Comparison of ENCODE assay signal across 22 cellular contexts in the genomic region with DNA sequence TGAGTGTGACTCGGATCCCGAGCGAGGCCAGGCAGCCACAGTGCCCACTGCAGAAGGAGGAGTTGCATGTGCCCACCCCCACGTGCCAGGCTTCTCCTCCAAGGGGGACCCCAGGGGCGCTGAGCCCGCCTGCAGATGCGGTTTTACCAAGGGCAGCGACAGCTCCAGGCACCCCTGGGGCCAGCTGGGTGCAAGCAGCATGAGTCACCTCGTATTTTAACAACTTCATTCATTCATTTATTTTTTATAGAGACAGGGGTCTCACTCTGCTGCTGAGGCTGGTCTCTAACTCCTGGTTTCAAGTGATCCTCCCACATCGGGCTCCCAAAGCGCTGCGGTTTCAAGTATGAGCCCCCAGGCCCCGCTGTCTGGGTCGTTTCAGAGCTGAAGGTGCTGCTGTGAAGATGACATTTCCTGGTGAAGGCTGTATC. TPM values are rescaled to one million over a fixed set of nuclear protein-coding genes. Genes with fewer than 3 reads are reported as not detected.
DNase-seq lines count a peak whose midpoint lies in the region; ATAC-seq, FAIRE-seq and TF ChIP-seq lines count a peak whose summit lies in the region.
"Had no signal": no experiment of that assay in that cellular context is flagged by ENCODE, and none has a peak within 500 bp of the region (broad histone marks: within the 10 kb centered on the region; RNA-seq: fewer than 3 reads in every experiment).

No MANE protein-coding gene starts in this region.

- WGBS in spleen, 5 donors: 73 to 84% (median 78%) methylated on average over 14 of the region's 14 CpGs

- no peaks in the 10 kb centered on the region for H3K9me2 ChIP-seq in GM23338 (ENCODE audit: insufficient read depth)

- POLR2A ChIA-PET in activated CD4-positive, alpha-beta T cell treated with anti-CD3 and anti-CD28 coated beads, Interleukin-2, amount 10 ng/mL, durations not matched to agents 7 days and 5 days (lab: Charles Lee): interaction anchor here (0.7 kb wide), 1 partner anchor 101 kb away, joined by 5 read pairs; no protein-coding TSS in a partner anchor

- H3K4me3 Mint-ChIP-seq in activated CD4-positive, alpha-beta T cell treated with anti-CD3 and anti-CD28 coated beads, Interleukin-2, amount 10 ng/mL, durations not matched to agents 7 days and 5 days: no peak overlapping the region
- H3K4me3 Mint-ChIP-seq in GM23338: no peak overlapping the region

- peaks cover 70% of the 10 kb centered on the region for H3K27me3 ChIP-seq in GM23338 (ENCODE audit: insufficient read depth)
- peaks cover 8 to 94% (median 39%) of the 10 kb centered on the region in 7 donors for H3K27me3 ChIP-seq in spleen (replicated peaks in 1 of 7)

- peak overlapping the region; percentile 19 for H3K27ac Mint-ChIP-seq in activated CD4-positive, alpha-beta T cell treated with anti-CD3 and anti-CD28 coated beads, Interleukin-2, amount 10 ng/mL, durations not matched to agents 7 days and 5 days
- H3K27ac Mint-ChIP-seq in GM23338: no peak overlapping the region

- FAIRE-seq in kidney (lab: Jason Lieb, UNC) (no peak), GM12892 (lab: Jason Lieb, UNC) (no peak)
- FAIRE-seq: G401.6, K562 had no signal

- peaks cover 27% of the 10 kb centered on the region for H3K27me3 Mint-ChIP-seq in activated CD4-positive, alpha-beta T cell treated with anti-CD3 and anti-CD28 coated beads, Interleukin-2, amount 10 ng/mL, durations not matched to agents 7 days and 5 days
- peaks cover 4% of the 10 kb centered on the region for H3K27me3 Mint-ChIP-seq in GM23338 (ENCODE audit: insufficient read depth, low read depth, poor library complexity)

- TF ChIP-seq POLR2A in spleen (IDR thresholded peaks at IDR 0.05): no peak
- no peak for TF ChIP-seq POLR2A in GM12892 (IDR thresholded peaks at IDR 0.05; ENCODE audit: low read depth, low read length)

- no peaks in the 10 kb centered on the region for H3K36me3 Mint-ChIP-seq in activated CD4-positive, alpha-beta T cell treated with anti-CD3 and anti-CD28 coated beads, Interleukin-2, amount 10 ng/mL, durations not matched to agents 7 days and 5 days (ENCODE audit: low read depth)
- peaks cover 21% of the 10 kb centered on the region for H3K36me3 Mint-ChIP-seq in GM23338 (ENCODE audit: low read depth)

- ATAC-seq in GM23338: no peak
- ATAC-seq in GM19397 (IDR thresholded peaks at IDR 0.05; ENCODE audit: unreplicated experiment): no peak
- ATAC-seq: K562 had no signal

- H3K4me1 Mint-ChIP-seq in activated CD4-positive, alpha-beta T cell treated with anti-CD3 and anti-CD28 coated beads, Interleukin-2, amount 10 ng/mL, durations not matched to agents 7 days and 5 days: no peaks in the 10 kb centered on the region
- H3K4me1 Mint-ChIP-seq in GM23338: no peaks in the 10 kb centered on the region

- H3K9me3 ChIP-seq in kidney (ENCODE audit: control insufficient read depth in 1 of 2, low read length in 2 of 2): no peaks in the 10 kb centered on the region
- H3K9me3 ChIP-seq in spleen: no peaks in the 10 kb centered on the region

- no peak overlapping the region; the same call in 1 of the 2 replicates for H2AFZ ChIP-seq in GM23338
- H2AFZ ChIP-seq: GM23248 had no signal

- CTCF ChIA-PET in activated CD4-positive, alpha-beta T cell treated with anti-CD3 and anti-CD28 coated beads, Interleukin-2, amount 10 ng/mL, durations not matched to agents 7 days and 5 days (lab: Charles Lee): no interaction called here

- TF ChIP-seq CTCF in GM23338 (conservative IDR thresholded peaks at IDR 0.05; ENCODE audit: low read depth in 2 of 2) (no peak), kidney (IDR thresholded peaks at IDR 0.05; ENCODE audit: borderline replicate concordance, extremely low read depth, insufficient read depth) (no peak), spleen (IDR thresholded peaks at IDR 0.05 in 8 of 11, conservative IDR thresholded peaks at IDR 0.05 in 3 of 11) (no peak)

- H3K9ac ChIP-seq in kidney (ENCODE audit: low read length in 2 of 2): no peak overlapping the region
- H3K9ac ChIP-seq: GM23248 had no signal

- H3K36me3 ChIP-seq in GM23338 (ENCODE audit: insufficient read depth): no peaks in the 10 kb centered on the region
- no peaks in the 10 kb centered on the region for H3K36me3 ChIP-seq in kidney (ENCODE audit: control insufficient read depth in 1 of 2, insufficient read depth in 2 of 2, low read length in 2 of 2)
- no peaks in the 10 kb centered on the region for H3K36me3 ChIP-seq in spleen

- H3K9me3 Mint-ChIP-seq in activated CD4-positive, alpha-beta T cell treated with anti-CD3 and anti-CD28 coated beads, Interleukin-2, amount 10 ng/mL, durations not matched to agents 7 days and 5 days: no peaks in the 10 kb centered on the region
- peaks cover 64% of the 10 kb centered on the region for H3K9me3 Mint-ChIP-seq in GM23338

- H3F3A ChIP-seq in GM23338 (replicated peaks; ENCODE audit: low read depth): 0 out of 2 replicates have a peak, but pooled peaks cover 4% of the 10 kb centered on the region

- H4K20me1 ChIP-seq in GM23338 (replicated peaks; ENCODE audit: insufficient read depth): no peaks in the 10 kb centered on the region

- no peaks in the 10 kb centered on the region for H3K79me2 ChIP-seq in GM23338 (replicated peaks; ENCODE audit: insufficient read depth)

- H3K4me1 ChIP-seq in GM23338 (ENCODE audit: insufficient read depth) (no peaks in the 10 kb centered on the region; the same call in 1 of the 2 replicates), kidney (ENCODE audit: control insufficient read depth in 1 of 2, insufficient read depth in 1 of 2, low read depth in 1 of 2, low read length in 2 of 2) (no peaks in the 10 kb centered on the region), spleen (peaks cover 0 to 18% (median 4%) of the 10 kb centered on the region in 6 donors)

- peak overlapping the region; percentile 90 for H3K4me2 ChIP-seq in GM23338

- no peak for DNase-seq in activated CD4-positive, alpha-beta T cell treated with anti-CD3 and anti-CD28 coated beads, Interleukin-2, amount 10 ng/mL, durations not matched to agents 7 days and 5 days
- DNase-seq in activated CD4-positive, alpha-beta T cell treated with anti-CD3 and anti-CD28 coated beads for 48 hours: no peak
- DNase-seq in GM23338 (ENCODE audit: low spot score): no peak
- DNase-seq in kidney: peak; percentile 66
- DNase-seq in spleen: peak; percentile 64
- no peak for DNase-seq in NCI-H1436 treated with DMSO at 0.1 percent for 48 hours (lab: John Stamatoyannopoulos, UW)
- no peak for DNase-seq in GM12892 (ENCODE audit: insufficient read length)
- DNase-seq: 8988T, DMS 273 treated with DMSO at 0.1 percent for 48 hours, DND-41, GM23248, NCI-H1105, NCI-H187 treated with DMSO at 0.1 percent for 48 hours, NCI-H226, NCI-H524, NCI-H82, OCI-M1, Right ventricle myocardium superior had no signal

- intact Hi-C loops in kidney (cut with DNase I) (no loop called here), spleen (cut with DNase I; ENCODE audit: low total_unique reads) (no loop called here)

- H3K4me3 ChIP-seq in GM23338: peak overlapping the region; percentile 59
- no peak overlapping the region for H3K4me3 ChIP-seq in kidney (ENCODE audit: low read length in 2 of 2)
- H3K4me3 ChIP-seq in spleen: no peak overlapping the region
- H3K4me3 ChIP-seq: GM23248, K562 had no signal

- H3K27ac ChIP-seq in GM23338 (ENCODE audit: low read depth): no peak overlapping the region
- no peak overlapping the region for H3K27ac ChIP-seq in kidney (ENCODE audit: low read depth in 2 of 2, low read length in 2 of 2)
- no peak overlapping the region for H3K27ac ChIP-seq in spleen
- H3K27ac ChIP-seq: GM23248 had no signal

TF ChIP-seq in GM23338, 12 proteins besides CTCF, POLR2A, EP300 and RAD21 (continues in another document):
- TF ChIP-seq ZNF114 (CRISPR knock-in tag; IDR thresholded peaks at IDR 0.05) (no peak), POLR2AphosphoS5 (IDR thresholded peaks at IDR 0.05; ENCODE audit: low read depth) (no peak), EZH2phosphoT487 (IDR thresholded peaks at IDR 0.05; ENCODE audit: unreplicated experiment) (no peak), NANOG (IDR thresholded peaks at IDR 0.05; ENCODE audit: borderline replicate concordance) (no peak), ZNF331 (CRISPR knock-in tag; IDR thresholded peaks at IDR 0.05; ENCODE audit: low read depth) (no peak), EZH2 (IDR thresholded peaks at IDR 0.05; ENCODE audit: low read depth, unreplicated experiment) (no peak), STAT1 (IDR thresholded peaks at IDR 0.05; ENCODE audit: unreplicated experiment) (no peak), CREB1 (CRISPR knock-in tag; IDR thresholded peaks at IDR 0.05; ENCODE audit: low read depth) (no peak)
- TF ChIP-seq, protein P1, sequence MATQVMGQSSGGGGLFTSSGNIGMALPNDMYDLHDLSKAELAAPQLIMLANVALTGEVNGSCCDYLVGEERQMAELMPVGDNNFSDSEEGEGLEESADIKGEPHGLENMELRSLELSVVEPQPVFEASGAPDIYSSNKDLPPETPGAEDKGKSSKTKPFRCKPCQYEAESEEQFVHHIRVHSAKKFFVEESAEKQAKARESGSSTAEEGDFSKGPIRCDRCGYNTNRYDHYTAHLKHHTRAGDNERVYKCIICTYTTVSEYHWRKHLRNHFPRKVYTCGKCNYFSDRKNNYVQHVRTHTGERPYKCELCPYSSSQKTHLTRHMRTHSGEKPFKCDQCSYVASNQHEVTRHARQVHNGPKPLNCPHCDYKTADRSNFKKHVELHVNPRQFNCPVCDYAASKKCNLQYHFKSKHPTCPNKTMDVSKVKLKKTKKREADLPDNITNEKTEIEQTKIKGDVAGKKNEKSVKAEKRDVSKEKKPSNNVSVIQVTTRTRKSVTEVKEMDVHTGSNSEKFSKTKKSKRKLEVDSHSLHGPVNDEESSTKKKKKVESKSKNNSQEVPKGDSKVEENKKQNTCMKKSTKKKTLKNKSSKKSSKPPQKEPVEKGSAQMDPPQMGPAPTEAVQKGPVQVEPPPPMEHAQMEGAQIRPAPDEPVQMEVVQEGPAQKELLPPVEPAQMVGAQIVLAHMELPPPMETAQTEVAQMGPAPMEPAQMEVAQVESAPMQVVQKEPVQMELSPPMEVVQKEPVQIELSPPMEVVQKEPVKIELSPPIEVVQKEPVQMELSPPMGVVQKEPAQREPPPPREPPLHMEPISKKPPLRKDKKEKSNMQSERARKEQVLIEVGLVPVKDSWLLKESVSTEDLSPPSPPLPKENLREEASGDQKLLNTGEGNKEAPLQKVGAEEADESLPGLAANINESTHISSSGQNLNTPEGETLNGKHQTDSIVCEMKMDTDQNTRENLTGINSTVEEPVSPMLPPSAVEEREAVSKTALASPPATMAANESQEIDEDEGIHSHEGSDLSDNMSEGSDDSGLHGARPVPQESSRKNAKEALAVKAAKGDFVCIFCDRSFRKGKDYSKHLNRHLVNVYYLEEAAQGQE (IDR thresholded peaks at IDR 0.05; ENCODE audit: unreplicated experiment): no peak

RNA-seq across cellular contexts. Expression of gene FOXL3, which starts 1.3 kb away (rescaled TPM):
- total RNA-seq in activated CD4-positive, alpha-beta T cell treated with anti-CD3 and anti-CD28 coated beads, Interleukin-2, amount 10 ng/mL, durations not matched to agents 7 days and 5 days: not detected
- not detected in 2 replicates for total RNA-seq in GM23338 (2014; rRNA removed; shearing (Covaris generic))
- polyA plus RNA-seq in GM23338 (2016; fragmentation: Nextera tagmentation; extraction: Ambion mirVana) (not detected in 2 replicates), kidney (ENCODE audit: insufficient read depth, low read depth, low replicate concordance) (not detected), spleen (not detected)
- total RNA-seq in kidney (not detected), spleen (not detected)
- polyA plus RNA-seq in GM12892 (2012; ENCODE audit: missing spikeins): not detected
- total RNA-seq: GM23248, K562, Right ventricle myocardium superior had no signal
- polyA plus RNA-seq: AG04450, GM23248, K562 had no signal

Comparison
In these comparisons a context has a peak if more than half of its experiments do, and no peak if none do; other contexts are left out.
1. DNase-seq: peak in kidney (single experiment) and spleen (single experiment); none in activated CD4-positive, alpha-beta T cell treated with anti-CD3 and anti-CD28 coated beads, Interleukin-2, amount 10 ng/mL, durations not matched to agents 7 days and 5 days (single experiment), activated CD4-positive, alpha-beta T cell treated with anti-CD3 and anti-CD28 coated beads for 48 hours (single experiment), GM23338 (single experiment), NCI-H1436 treated with DMSO at 0.1 percent for 48 hours (single experiment) and GM12892 (single experiment).